12 cellular contexts compared by ENCODE assay signal in genomic region chr14:54651649-54652048, GRCh38.
DNase-seq lines count a peak whose midpoint lies in the region; ATAC-seq and TF ChIP-seq lines count a peak whose summit lies in the region.
"Had no signal": no experiment of that assay in that cellular context is flagged by ENCODE, and none has a peak within 500 bp of the region (broad histone marks: within the 10 kb centered on the region; RNA-seq: fewer than 3 reads in every experiment).

No MANE protein-coding gene starts in this region.

- intact Hi-C loops in gastrocnemius medialis (cut with DNase I; ENCODE audit: low total_unique reads), result loop anchor here (1.0 to 2.0 kb wide), 3 partner anchors 23 to 121 kb away; no protein-coding TSS in a partner anchor

- H3K4me1 ChIP-seq in ES-I3 (ENCODE audit: insufficient read depth, low read length), result peaks cover 64% of the 10 kb centered on the region
- peaks cover 31% of the 10 kb centered on the region for H3K4me1 ChIP-seq in hepatocyte (ENCODE audit: insufficient read depth)
- H3K4me1 ChIP-seq in gastrocnemius medialis, result peaks cover 68 to 81% of the 10 kb centered on the region in 2 donors

- TF ChIP-seq CTCF in WTC11 (IDR thresholded peaks at IDR 0.05) (no peak), hepatocyte (IDR thresholded peaks at IDR 0.05; ENCODE audit: poor library complexity) (no peak), gastrocnemius medialis (IDR thresholded peaks at IDR 0.05 in 4 of 5, conservative IDR thresholded peaks at IDR 0.05 in 1 of 5) (no peak)

- H3K4me3 ChIP-seq in hepatocyte, result no peak overlapping the region
- peak overlapping the region in 1 of 4 donors; percentile 34 for H3K4me3 ChIP-seq in gastrocnemius medialis

- no peaks in the 10 kb centered on the region for H3K36me3 ChIP-seq in ES-I3 (ENCODE audit: insufficient read depth, low read length)
- H3K36me3 ChIP-seq in hepatocyte (replicated peaks; ENCODE audit: insufficient read depth, low read depth), result no peaks in the 10 kb centered on the region
- no peaks in the 10 kb centered on the region for H3K36me3 ChIP-seq in gastrocnemius medialis

- POLR2A ChIA-PET in WTC11 (lab: Charles Lee), result interaction anchor here (1.1 kb wide), 1 partner anchor 86 kb away, joined by 3 read pairs; no protein-coding TSS in a partner anchor

- H3K4me3 Mint-ChIP-seq in WTC11, result no peak overlapping the region
- H3K4me3 Mint-ChIP-seq: activated B cell treated with CpG ODN at 0.5 μM for 24 hours; activated naive CD8-positive, alpha-beta T cell treated with anti-CD3 and anti-CD28 coated beads for 36 hours; CD4-positive, alpha-beta memory T cell had no signal

- TF ChIP-seq POLR2A in gastrocnemius medialis (IDR thresholded peaks at IDR 0.05), result no peak

- H4K20me1 ChIP-seq in hepatocyte (ENCODE audit: insufficient read depth, poor library complexity, severe bottlenecking), result no peaks in the 10 kb centered on the region

- no peak overlapping the region for H2AFZ ChIP-seq in hepatocyte

- H3K4me1 Mint-ChIP-seq in WTC11, result peaks cover 36% of the 10 kb centered on the region
- H3K4me1 Mint-ChIP-seq: CD4-positive, alpha-beta memory T cell had no signal

- CTCF ChIA-PET in WTC11 (lab: Charles Lee), result interaction anchor here (1.0 kb wide), 2 partner anchors 11 to 86 kb away, joined by 3 read pairs; no protein-coding TSS in a partner anchor

- H3K9me2 ChIP-seq in hepatocyte (replicated peaks; ENCODE audit: insufficient read depth), result no peaks in the 10 kb centered on the region

- in situ Hi-C loops in gastrocnemius medialis (cut with MboI; ENCODE audit: low sequenced_read_pairs in 4 of 4), result no loop called here

- peaks cover 33% of the 10 kb centered on the region for H3K79me2 ChIP-seq in hepatocyte

- H3K27ac ChIP-seq in hepatocyte (peak overlapping the region; percentile 85), gastrocnemius medialis (peak overlapping the region; percentile 83 to 85 (median 84))

- ATAC-seq in WTC11 (no peak), gastrocnemius medialis (peak in 1 of 2 donors; percentile 40), GM19035 (IDR thresholded peaks at IDR 0.05; ENCODE audit: unreplicated experiment) (no peak)

- peak overlapping the region; percentile 59 for H3K4me2 ChIP-seq in hepatocyte

- DNase-seq in WTC11 (ENCODE audit: low spot score) (no peak), hepatocyte (ENCODE audit: low spot score) (no peak), gastrocnemius medialis (no peak), HuH-7.5 (ENCODE audit: low spot score) (no peak)
- no peak for DNase-seq in stimulated activated naive CD4-positive, alpha-beta T cell (lab: John Stamatoyannopoulos, UW)
- DNase-seq in activated CD4-positive, CD25-positive, alpha-beta regulatory T cell treated with anti-CD3 and anti-CD28 coated beads, Interleukin-2, amount 50 U/mL, for 72 hours, result no peak
- DNase-seq: activated B cell treated with CpG ODN at 0.5 μM for 24 hours; activated naive CD8-positive, alpha-beta T cell treated with anti-CD3 and anti-CD28 coated beads for 36 hours; CD4-positive, alpha-beta memory T cell; MM.1S had no signal

- 80% methylated on average over 4 of the region's 4 CpGs for WGBS in hepatocyte (ENCODE audit: low lambda C conversion rate, missing lambda C conversion rate)

- no peaks in the 10 kb centered on the region for H3K27me3 Mint-ChIP-seq in WTC11 (ENCODE audit: low read depth)
- H3K27me3 Mint-ChIP-seq: activated B cell treated with CpG ODN at 0.5 μM for 24 hours had no signal

- no peaks in the 10 kb centered on the region for H3K27me3 ChIP-seq in hepatocyte
- H3K27me3 ChIP-seq in gastrocnemius medialis, result no peaks in the 10 kb centered on the region

- H3K9ac ChIP-seq in ES-I3 (ENCODE audit: low read depth, low read length), result 0 out of 2 replicates have a peak overlapping the region, but pooled peaks have one; percentile 12

- H3K9me3 Mint-ChIP-seq in WTC11, result no peaks in the 10 kb centered on the region
- H3K9me3 Mint-ChIP-seq: activated B cell treated with CpG ODN at 0.5 μM for 24 hours; activated naive CD8-positive, alpha-beta T cell treated with anti-CD3 and anti-CD28 coated beads for 36 hours; CD4-positive, alpha-beta memory T cell had no signal

- H3K9me3 ChIP-seq in ES-I3 (ENCODE audit: control insufficient read depth, insufficient read depth, low read length), result no peaks in the 10 kb centered on the region
- no peaks in the 10 kb centered on the region for H3K9me3 ChIP-seq in hepatocyte (ENCODE audit: low read depth)
- no peaks in the 10 kb centered on the region for H3K9me3 ChIP-seq in gastrocnemius medialis

- no peaks in the 10 kb centered on the region for H3K36me3 Mint-ChIP-seq in WTC11
- H3K36me3 Mint-ChIP-seq: CD4-positive, alpha-beta memory T cell had no signal

- peak overlapping the region; percentile 93 for H3K27ac Mint-ChIP-seq in WTC11
- H3K27ac Mint-ChIP-seq: activated B cell treated with CpG ODN at 0.5 μM for 24 hours; activated naive CD8-positive, alpha-beta T cell treated with anti-CD3 and anti-CD28 coated beads for 36 hours; CD4-positive, alpha-beta memory T cell had no signal

TF ChIP-seq in WTC11, 78 proteins besides CTCF, POLR2A, EP300 and RAD21:
- TF ChIP-seq MYBL2 (CRISPR knock-in tag; IDR thresholded peaks at IDR 0.05) (no peak), ZNF317 (CRISPR knock-in tag; IDR thresholded peaks at IDR 0.05; ENCODE audit: borderline replicate concordance, low read depth) (no peak), JUN (CRISPR knock-in tag; IDR thresholded peaks at IDR 0.05) (no peak), SP1 (CRISPR knock-in tag; conservative IDR thresholded peaks at IDR 0.05) (no peak), FOXP4 (CRISPR knock-in tag; IDR thresholded peaks at IDR 0.05) (no peak), EMX1 (CRISPR knock-in tag; IDR thresholded peaks at IDR 0.05) (no peak), USF1 (CRISPR knock-in tag; IDR thresholded peaks at IDR 0.05) (no peak), MXD4 (CRISPR knock-in tag; IDR thresholded peaks at IDR 0.05; ENCODE audit: borderline replicate concordance) (no peak), KAT7 (CRISPR knock-in tag; IDR thresholded peaks at IDR 0.05; ENCODE audit: borderline replicate concordance) (no peak), OVOL2 (CRISPR knock-in tag; IDR thresholded peaks at IDR 0.05; ENCODE audit: borderline replicate concordance) (no peak), FOXJ3 (CRISPR knock-in tag; IDR thresholded peaks at IDR 0.05; ENCODE audit: borderline replicate concordance) (no peak), ELF4 (CRISPR knock-in tag; IDR thresholded peaks at IDR 0.05; ENCODE audit: low read depth) (no peak), ZNF416 (CRISPR knock-in tag; IDR thresholded peaks at IDR 0.05) (no peak), GTF2I (CRISPR knock-in tag; conservative IDR thresholded peaks at IDR 0.05) (no peak), MAX (CRISPR knock-in tag; IDR thresholded peaks at IDR 0.05) (no peak), ZBTB43 (CRISPR knock-in tag; IDR thresholded peaks at IDR 0.05) (no peak), ZNF138 (CRISPR knock-in tag; conservative IDR thresholded peaks at IDR 0.05) (no peak), MLX (CRISPR knock-in tag; IDR thresholded peaks at IDR 0.05) (no peak), ZBTB21 (CRISPR knock-in tag; IDR thresholded peaks at IDR 0.05; ENCODE audit: borderline replicate concordance) (no peak), JAZF1 (CRISPR knock-in tag; IDR thresholded peaks at IDR 0.05) (no peak)
